In the genomic region with DNA sequence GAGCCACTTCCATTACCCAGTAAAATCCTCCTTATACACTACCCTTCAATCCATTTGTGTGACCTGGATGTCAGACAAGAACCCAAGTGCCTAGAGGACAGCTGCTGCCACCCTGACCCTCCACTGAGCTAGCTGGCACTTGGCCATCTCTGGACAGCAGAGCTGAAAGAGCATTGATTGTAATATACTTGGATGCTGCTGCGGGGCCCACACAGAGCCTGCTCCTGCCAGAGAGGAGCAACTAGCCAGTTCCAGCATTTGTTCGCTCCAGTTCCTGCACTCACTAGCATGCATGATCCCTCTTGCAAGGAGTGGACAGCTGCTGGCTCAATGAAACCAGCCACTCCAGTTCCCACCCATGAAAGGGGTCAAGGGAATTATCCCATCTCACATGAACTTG, we compare ENCODE assay signal across 24 cellular contexts. TPM values are rescaled to one million over a fixed set of nuclear protein-coding genes. Genes with fewer than 3 reads are reported as not detected.
DNase-seq lines count a peak whose midpoint lies in the region; ATAC-seq and TF ChIP-seq lines count a peak whose summit lies in the region.
"Had no signal": no experiment of that assay in that cellular context is flagged by ENCODE, and none has a peak within 500 bp of the region (broad histone marks: within the 10 kb centered on the region; RNA-seq: fewer than 3 reads in every experiment).

No MANE protein-coding gene starts in this region.

- intact Hi-C loops in psoas muscle (cut with DNase I) = loop anchor here in 1 of 2 donors (10.0 kb wide), 1 partner anchor 135 kb away; a partner anchor contains a TSS

- 25 to 33% (median 32%) methylated on average over 2 of the region's 2 CpGs for WGBS in psoas muscle, 3 donors

- H3K27ac ChIP-seq in HUES6 (ENCODE audit: low read depth, low read length) (peak overlapping the region; percentile 37; the same call in 1 of the 2 replicates), psoas muscle (no peak overlapping the region)
- H3K27ac ChIP-seq: body of pancreas, parathyroid adenoma, transverse colon had no signal

- ATAC-seq in psoas muscle (no peak), HG03045 (IDR thresholded peaks at IDR 0.05; ENCODE audit: unreplicated experiment) (no peak), GM18907 (IDR thresholded peaks at IDR 0.05; ENCODE audit: unreplicated experiment) (no peak)
- ATAC-seq: body of pancreas; natural killer cell; stimulated activated naive CD8-positive, alpha-beta T cell treated with anti-CD3 and anti-CD28 coated beads, Interleukin-15, Interleukin-2, amounts not matched to agents 100 U/mL and 50 U/mL, for 24 hours had no signal

- peaks cover 29% of the 10 kb centered on the region for H3K9me3 ChIP-seq in HUES6 (ENCODE audit: control insufficient read depth, insufficient read depth, low read depth, low read length)
- no peaks in the 10 kb centered on the region for H3K9me3 ChIP-seq in psoas muscle
- H3K9me3 ChIP-seq: body of pancreas, transverse colon had no signal

- H3K4me1 ChIP-seq in HUES6 (ENCODE audit: control insufficient read depth, insufficient read depth, low read length) (peaks cover 7% of the 10 kb centered on the region), psoas muscle (no peaks in the 10 kb centered on the region)
- H3K4me1 ChIP-seq: body of pancreas, parathyroid adenoma, transverse colon had no signal

- H3K4me3 ChIP-seq in HUES6 (ENCODE audit: low read depth, low read length) (no peak overlapping the region), psoas muscle (no peak overlapping the region)
- H3K4me3 ChIP-seq: body of pancreas, transverse colon had no signal

- no peak for TF ChIP-seq CTCF in psoas muscle (IDR thresholded peaks at IDR 0.05)

- DNase-seq in amygdala (lab: John Stamatoyannopoulos, UW) (peak in 55 of 56 donors; percentile 9 to 93 (median 76)), hippocampal formation (lab: John Stamatoyannopoulos, UW) (peak; percentile 81 to 83), psoas muscle (peak; percentile 21 to 55), SW 1271 (lab: John Stamatoyannopoulos, UW) (no peak)
- DNase-seq: activated CD4-positive, alpha-beta T cell treated with anti-CD3 and anti-CD28 coated beads, Interleukin-2, amount 10 ng/mL, durations not matched to agents 24 days and 14 days; activated naive CD8-positive, alpha-beta T cell treated with anti-CD3 and anti-CD28 coated beads for 36 hours; CD8-positive, alpha-beta memory T cell; cortex of kidney; DMS79; H7; natural killer cell; NCI-H2171; NCI-H748 treated with DMSO at 0.1 percent for 48 hours; OCI-M1; SIG-M5; small intestine; stimulated activated CD4-positive, alpha-beta T cell treated with anti-CD3 and anti-CD28 coated beads, Interleukin-2, amount 100 ng/mL, for 48 hours; stimulated activated naive CD8-positive, alpha-beta T cell treated with anti-CD3 and anti-CD28 coated beads, Interleukin-15, Interleukin-2, amounts not matched to agents 100 U/mL and 50 U/mL, for 24 hours; transverse colon had no signal

- no peak overlapping the region for H3K9ac ChIP-seq in HUES6 (ENCODE audit: low read length)
- H3K9ac ChIP-seq: parathyroid adenoma had no signal

- H3K36me3 ChIP-seq in HUES6 (ENCODE audit: control insufficient read depth, insufficient read depth, low read length) (no peaks in the 10 kb centered on the region), psoas muscle (ENCODE audit: insufficient read depth in 1 of 2, low read depth in 1 of 2) (no peaks in the 10 kb centered on the region)
- H3K36me3 ChIP-seq: transverse colon had no signal

- H3K27me3 ChIP-seq in HUES6 (ENCODE audit: control insufficient read depth, insufficient read depth, low read length) (no peaks in the 10 kb centered on the region), psoas muscle (ENCODE audit: insufficient read depth in 3 of 3, low read length in 2 of 3) (no peaks in the 10 kb centered on the region)
- H3K27me3 ChIP-seq: body of pancreas, transverse colon had no signal

RNA-seq across cellular contexts. Expression of a gene that starts 8.4 kb away (rescaled TPM):
- total RNA-seq in psoas muscle = 1 to 10 TPM; 2.1 to 4.8 (median 3.1) TPM
- 1 to 10 TPM; 4.7 to 8.2 (median 5.7) TPM for polyA plus RNA-seq in psoas muscle

Comparison
In these comparisons a context has a peak if more than half of its experiments do, and no peak if none do; other contexts are left out.
1. DNase-seq: peak in amygdala (55 of 56), hippocampal formation (2 of 2) and psoas muscle (2 of 2); none in SW 1271 (0 of 2).